In the genomic region with DNA sequence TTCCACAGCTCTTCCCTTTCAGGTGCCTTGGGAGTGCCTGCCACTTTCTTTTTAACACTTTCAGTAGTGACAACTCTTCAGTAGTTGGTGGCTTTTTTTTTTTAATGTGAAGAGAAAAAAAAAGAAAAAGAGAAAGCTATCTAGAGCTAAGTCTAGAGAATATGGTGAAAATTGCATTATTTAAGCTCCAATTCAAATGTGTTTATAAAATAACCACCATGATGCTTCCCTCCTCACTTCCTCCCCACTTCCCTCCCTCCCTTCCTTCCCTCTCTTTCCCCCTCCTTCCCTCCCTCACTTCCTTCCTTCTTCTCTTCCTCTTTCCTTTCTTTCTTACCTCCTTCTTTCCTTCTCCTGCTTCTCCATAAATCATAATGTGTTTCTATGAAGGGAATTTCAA, we compare ENCODE assay signal across 7 cellular contexts.
"Had no signal": no experiment of that assay in that cellular context is flagged by ENCODE, and none has a peak within 500 bp of the region (broad histone marks: within the 10 kb centered on the region; RNA-seq: fewer than 3 reads in every experiment).

No MANE protein-coding gene starts in this region.

- H3K9ac ChIP-seq: GM23248 had no signal

- H3K27me3 Mint-ChIP-seq: IgD-negative memory B cell had no signal

- ATAC-seq: HCT116 had no signal

- H3K4me1 ChIP-seq: HAP-1 had no signal

- FAIRE-seq: HTR-8/SVneo had no signal

- H3K4me3 ChIP-seq: GM23248, HAP-1 had no signal

- H3K27ac Mint-ChIP-seq: IgD-negative memory B cell had no signal

- H3K4me1 Mint-ChIP-seq: IgD-negative memory B cell had no signal

- H3K27ac ChIP-seq: GM23248 had no signal

- H3K4me3 Mint-ChIP-seq: IgD-negative memory B cell had no signal

- H3K9me3 ChIP-seq: HAP-1 had no signal

- H3K36me3 ChIP-seq: HAP-1 had no signal

- DNase-seq: GM23248, GOT3, H7 had no signal

- H3K36me3 Mint-ChIP-seq: IgD-negative memory B cell had no signal
